15 cellular contexts compared by ENCODE assay signal in the genomic region with DNA sequence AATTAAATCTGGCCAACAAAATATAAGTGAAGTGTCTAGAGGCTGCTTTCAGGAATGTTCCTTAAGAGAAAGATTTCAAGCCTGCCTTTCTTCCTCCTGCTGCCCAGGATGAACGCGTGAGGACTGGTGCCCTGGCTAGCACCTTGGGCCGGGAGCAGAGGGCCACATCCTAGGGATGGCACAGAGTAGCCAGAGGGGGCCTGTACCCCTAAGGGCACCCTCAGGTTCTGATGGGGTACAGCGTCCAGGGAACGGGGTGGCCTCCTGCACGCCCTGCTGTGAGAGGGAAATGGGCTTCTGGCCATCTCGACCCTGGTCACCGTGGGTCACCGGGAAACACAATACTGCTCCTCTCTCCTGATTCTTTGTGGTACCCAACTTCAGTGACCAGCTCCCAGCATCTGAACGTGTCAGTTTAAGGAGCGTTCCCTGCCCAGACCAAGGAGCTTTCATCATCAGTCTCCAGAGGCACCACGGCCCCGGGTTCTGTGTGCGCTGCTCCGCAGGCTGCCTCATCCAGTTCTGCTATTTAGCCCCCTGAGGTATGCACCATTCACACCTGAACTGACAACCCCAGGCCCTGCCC. TPM values are rescaled to one million over a fixed set of nuclear protein-coding genes. Genes with fewer than 3 reads are reported as not detected.
DNase-seq lines count a peak whose midpoint lies in the region; ATAC-seq and TF ChIP-seq lines count a peak whose summit lies in the region.
"Had no signal": no experiment of that assay in that cellular context is flagged by ENCODE, and none has a peak within 500 bp of the region (broad histone marks: within the 10 kb centered on the region; RNA-seq: fewer than 3 reads in every experiment).

No MANE protein-coding gene starts in this region.

- H2BK12ac ChIP-seq in mesenchymal stem cell (ENCODE audit: low read length in 2 of 2), result peak overlapping the region in 1 of 2 experiments; percentile 21

- H3K27ac ChIP-seq in cardiac muscle cell, result peak overlapping the region; percentile 96
- H3K27ac ChIP-seq in heart left ventricle, result peak overlapping the region in 2 of 12 donors; percentile 26 to 29
- H3K27ac ChIP-seq in mesenchymal stem cell (ENCODE audit: low read length, poor library complexity, severe bottlenecking), result no peak overlapping the region
- peak overlapping the region; percentile 63 to 92 (median 89) for H3K27ac ChIP-seq in thyroid gland
- H3K27ac ChIP-seq: Peyer's patch had no signal

- no peak overlapping the region for H3K4me2 ChIP-seq in mesenchymal stem cell (ENCODE audit: low read length, poor library complexity, severe bottlenecking)

- CTCF ChIA-PET in activated CD4-positive, alpha-beta T cell treated with anti-CD3 and anti-CD28 coated beads for 36 hours (lab: Charles Lee), result interaction anchor here (0.5 kb wide), 1 partner anchor 338 kb away, joined by 4 read pairs; no protein-coding TSS in a partner anchor

- intact Hi-C loops in heart left ventricle (cut with DNase I), result loop anchor here in 2 of 10 donors (10.0 kb wide), 1 partner anchor 62 kb away; a partner anchor contains a TSS
- intact Hi-C loops in thyroid gland (cut with DNase I), result no loop called here
- intact Hi-C loops in activated CD4-positive, alpha-beta T cell treated with anti-CD3 and anti-CD28 coated beads for 36 hours (cut with DNase I, micrococcal nuclease), result no loop called here

- H3K9me3 ChIP-seq in cardiac muscle cell (ENCODE audit: low read depth), result no peaks in the 10 kb centered on the region
- H3K9me3 ChIP-seq in heart left ventricle, result no peaks in the 10 kb centered on the region
- no peaks in the 10 kb centered on the region for H3K9me3 ChIP-seq in mesenchymal stem cell (ENCODE audit: control insufficient read depth, low read length)
- no peaks in the 10 kb centered on the region for H3K9me3 ChIP-seq in thyroid gland
- H3K9me3 ChIP-seq: Peyer's patch had no signal

- H3K4me1 ChIP-seq in cardiac muscle cell (ENCODE audit: low read depth) (peaks cover 26% of the 10 kb centered on the region), heart left ventricle (peaks cover 3 to 42% (median 26%) of the 10 kb centered on the region in 12 donors), mesenchymal stem cell (ENCODE audit: control insufficient read depth, insufficient read depth, low read depth, low read length) (peaks cover 27% of the 10 kb centered on the region), thyroid gland (peaks cover 17 to 40% of the 10 kb centered on the region in 2 donors)

- peaks cover 4% of the 10 kb centered on the region for H3K36me3 Mint-ChIP-seq in chondrocyte (ENCODE audit: low read depth)
- peaks cover 0 to 1% of the 10 kb centered on the region in 2 donors for H3K36me3 Mint-ChIP-seq in stimulated activated naive B cell treated with anti-CD40 and anti-IgM and Interleukin-4, amounts not matched to agents 10 μg/mL and 1 μg/mL and 100 μg/mL, for 72 hours
- peaks cover 2% of the 10 kb centered on the region for H3K36me3 Mint-ChIP-seq in activated CD4-positive, alpha-beta T cell treated with anti-CD3 and anti-CD28 coated beads for 36 hours (ENCODE audit: low read depth)

- H3K36me3 ChIP-seq in cardiac muscle cell (no peaks in the 10 kb centered on the region), heart left ventricle (peaks cover 0 to 41% (median 30%) of the 10 kb centered on the region in 9 donors), mesenchymal stem cell (ENCODE audit: control insufficient read depth in 1 of 2, insufficient read depth in 2 of 2, low read depth in 1 of 2, low read length in 2 of 2) (peaks cover 34 to 53% of the 10 kb centered on the region in 2 experiments), thyroid gland (no peaks in the 10 kb centered on the region)

- 84 to 98% (median 92%) methylated on average over 13 to 15 of the region's 15 CpGs for WGBS in heart left ventricle, 4 donors
- WGBS in mesenchymal stem cell, result 95% methylated on average over 15 of the region's 15 CpGs
- 92 to 94% methylated on average over 11 to 15 of the region's 15 CpGs for WGBS in thyroid gland, 2 donors

- peak overlapping the region; percentile 12 to 27 for H3K4ac ChIP-seq in mesenchymal stem cell (ENCODE audit: low read depth in 1 of 2, low read length in 2 of 2)

- no peak for TF ChIP-seq CTCF in cardiac muscle cell (IDR thresholded peaks at IDR 0.05; ENCODE audit: low read depth, low read length)
- TF ChIP-seq CTCF in heart left ventricle (IDR thresholded peaks at IDR 0.05), result no peak
- TF ChIP-seq CTCF in chondrocyte (IDR thresholded peaks at IDR 0.05), result no peak
- no peak for TF ChIP-seq CTCF in thyroid gland (IDR thresholded peaks at IDR 0.05)

- POLR2A ChIA-PET in activated CD4-positive, alpha-beta T cell treated with anti-CD3 and anti-CD28 coated beads for 36 hours (lab: Charles Lee), result no interaction called here

- no peak overlapping the region for H2BK120ac ChIP-seq in mesenchymal stem cell (ENCODE audit: low read depth, low read length)

- peak overlapping the region; percentile 31 for H3K9ac ChIP-seq in mesenchymal stem cell (ENCODE audit: low read length)

- ATAC-seq in heart left ventricle, result no peak
- no peak for ATAC-seq in stimulated activated naive B cell treated with anti-CD40 and anti-IgM and Interleukin-4, amounts not matched to agents 10 μg/mL and 1 μg/mL and 100 μg/mL, for 72 hours (replicated peaks)
- ATAC-seq in activated CD4-positive, alpha-beta T cell treated with anti-CD3 and anti-CD28 coated beads for 36 hours, result no peak

- no peak overlapping the region for H2AK5ac ChIP-seq in mesenchymal stem cell (ENCODE audit: low read length, severe bottlenecking)

- DNase-seq in cardiac muscle cell (ENCODE audit: low read depth in 1 of 2, low spot score in 1 of 2) (no peak), heart left ventricle (no peak), chondrocyte (ENCODE audit: low spot score) (no peak), mesenchymal stem cell (no peak), thyroid gland (no peak), NCI-H1092 treated with DMSO at 0.1 percent for 48 hours (lab: John Stamatoyannopoulos, UW) (no peak)
- no peak for DNase-seq in stimulated activated naive B cell treated with anti-CD40 and anti-IgM and Interleukin-4, amounts not matched to agents 10 μg/mL and 1 μg/mL and 100 μg/mL, for 72 hours
- DNase-seq in activated CD4-positive, alpha-beta T cell treated with anti-CD3 and anti-CD28 coated beads for 36 hours, result no peak
- DNase-seq: 8988T, C1 segment of cervical spinal cord, NCI-H1436 treated with DMSO at 0.1 percent for 48 hours, NCI-H2081 treated with DMSO at 0.1 percent for 48 hours, NCI-H446, NCI-H748 treated with DMSO at 0.1 percent for 48 hours, Peyer's patch had no signal

- no peak overlapping the region for H2BK15ac ChIP-seq in mesenchymal stem cell (ENCODE audit: low read depth, poor library complexity, severe bottlenecking)

- H3K18ac ChIP-seq in mesenchymal stem cell (ENCODE audit: low read depth in 1 of 2, low read length in 2 of 2), result peak overlapping the region; percentile 58 to 81

- H3K4me3 ChIP-seq in cardiac muscle cell (no peak overlapping the region), heart left ventricle (no peak overlapping the region), mesenchymal stem cell (ENCODE audit: insufficient read depth in 1 of 2, low read depth in 1 of 2, low read length in 2 of 2) (no peak overlapping the region), thyroid gland (replicated peaks in 1 of 3) (no peak overlapping the region)
- H3K4me3 ChIP-seq: Peyer's patch had no signal

- H4K8ac ChIP-seq in mesenchymal stem cell (ENCODE audit: low read length), result peak overlapping the region; percentile 67

- no peak overlapping the region for H4K91ac ChIP-seq in mesenchymal stem cell (ENCODE audit: low read length)

- H3K27ac Mint-ChIP-seq in chondrocyte (ENCODE audit: unreplicated experiment), result peak overlapping the region; percentile 89
- no peak overlapping the region for H3K27ac Mint-ChIP-seq in stimulated activated naive B cell treated with anti-CD40 and anti-IgM and Interleukin-4, amounts not matched to agents 10 μg/mL and 1 μg/mL and 100 μg/mL, for 72 hours
- H3K27ac Mint-ChIP-seq in activated CD4-positive, alpha-beta T cell treated with anti-CD3 and anti-CD28 coated beads for 36 hours, result no peak overlapping the region

- H3K9me3 Mint-ChIP-seq in chondrocyte (ENCODE audit: low read depth), result no peaks in the 10 kb centered on the region
- H3K9me3 Mint-ChIP-seq in stimulated activated naive B cell treated with anti-CD40 and anti-IgM and Interleukin-4, amounts not matched to agents 10 μg/mL and 1 μg/mL and 100 μg/mL, for 72 hours, result no peaks in the 10 kb centered on the region
- no peaks in the 10 kb centered on the region for H3K9me3 Mint-ChIP-seq in activated CD4-positive, alpha-beta T cell treated with anti-CD3 and anti-CD28 coated beads for 36 hours (ENCODE audit: low read depth)

- peak overlapping the region in 1 of 2 experiments; percentile 27 for H3K23ac ChIP-seq in mesenchymal stem cell (ENCODE audit: low read length in 2 of 2)

- H3K4me3 Mint-ChIP-seq in chondrocyte (ENCODE audit: unreplicated experiment), result no peak overlapping the region
- H3K4me3 Mint-ChIP-seq in stimulated activated naive B cell treated with anti-CD40 and anti-IgM and Interleukin-4, amounts not matched to agents 10 μg/mL and 1 μg/mL and 100 μg/mL, for 72 hours, result no peak overlapping the region
- no peak overlapping the region for H3K4me3 Mint-ChIP-seq in activated CD4-positive, alpha-beta T cell treated with anti-CD3 and anti-CD28 coated beads for 36 hours

- no peaks in the 10 kb centered on the region for H3K27me3 Mint-ChIP-seq in chondrocyte (ENCODE audit: low read depth)
- H3K27me3 Mint-ChIP-seq in stimulated activated naive B cell treated with anti-CD40 and anti-IgM and Interleukin-4, amounts not matched to agents 10 μg/mL and 1 μg/mL and 100 μg/mL, for 72 hours, result peaks cover 0 to 6% of the 10 kb centered on the region in 2 donors
- H3K27me3 Mint-ChIP-seq in activated CD4-positive, alpha-beta T cell treated with anti-CD3 and anti-CD28 coated beads for 36 hours, result no peaks in the 10 kb centered on the region

- no peak overlapping the region for H2BK5ac ChIP-seq in mesenchymal stem cell (ENCODE audit: low read depth, low read length, poor library complexity, severe bottlenecking)

- H3K14ac ChIP-seq in mesenchymal stem cell (ENCODE audit: low read length in 2 of 2), result peak overlapping the region in 1 of 2 experiments; percentile 55

- no peak overlapping the region for H2AFZ ChIP-seq in mesenchymal stem cell (ENCODE audit: low read depth, low read length)

- TF ChIP-seq POLR2A in heart left ventricle (IDR thresholded peaks at IDR 0.05) (no peak), thyroid gland (IDR thresholded peaks at IDR 0.05) (no peak)

- H3K27me3 ChIP-seq in cardiac muscle cell, result no peaks in the 10 kb centered on the region
- H3K27me3 ChIP-seq in heart left ventricle, result no peaks in the 10 kb centered on the region
- no peaks in the 10 kb centered on the region for H3K27me3 ChIP-seq in mesenchymal stem cell (ENCODE audit: control insufficient read depth in 1 of 2, insufficient read depth in 1 of 2, low read length in 2 of 2)
- no peaks in the 10 kb centered on the region for H3K27me3 ChIP-seq in thyroid gland
- H3K27me3 ChIP-seq: Peyer's patch had no signal

- peaks cover 40% of the 10 kb centered on the region for H3K79me1 ChIP-seq in mesenchymal stem cell (replicated peaks; ENCODE audit: low read length, poor library complexity, severe bottlenecking)

- H3K4me1 Mint-ChIP-seq in chondrocyte (ENCODE audit: low read depth), result peaks cover 37% of the 10 kb centered on the region
- H3K4me1 Mint-ChIP-seq in stimulated activated naive B cell treated with anti-CD40 and anti-IgM and Interleukin-4, amounts not matched to agents 10 μg/mL and 1 μg/mL and 100 μg/mL, for 72 hours, result peaks cover 2 to 7% of the 10 kb centered on the region in 2 donors
- peaks cover 21% of the 10 kb centered on the region for H3K4me1 Mint-ChIP-seq in activated CD4-positive, alpha-beta T cell treated with anti-CD3 and anti-CD28 coated beads for 36 hours

RNA-seq across cellular contexts. Expression of a gene that starts 40.3 kb away (rescaled TPM):
- total RNA-seq in cardiac muscle cell (34.6 and 37.7 TPM in 2 replicates), heart left ventricle (100 to 1,000 TPM in 7 of 9 donors, 10 to 100 TPM in 2; 70.7 to 194 (median 116) TPM), chondrocyte (139 to 189 TPM (median 186 TPM) in 3 replicates), thyroid gland (10 to 100 TPM; 51.8 to 84.3 (median 67.3) TPM)
- polyA plus RNA-seq in cardiac muscle cell (128 and 164 TPM in 2 replicates), heart left ventricle (100 to 1,000 TPM in 1 of 2 donors, 10 to 100 TPM in 1; 82.4 to 263 TPM)
- polyA plus RNA-seq in mesenchymal stem cell (2013, experiment 1 of 2), result 102 TPM
- polyA plus RNA-seq in mesenchymal stem cell (2013, experiment 2 of 2), result 105 TPM
- 10 to 100 TPM; 49.7 to 62.1 TPM for total RNA-seq in activated CD4-positive, alpha-beta T cell treated with anti-CD3 and anti-CD28 coated beads for 36 hours

RNA-seq across cellular contexts. Expression of a gene that starts 48.8 kb away (rescaled TPM):
- total RNA-seq in cardiac muscle cell, result 17.4 and 26.1 TPM in 2 replicates
- polyA plus RNA-seq in cardiac muscle cell, result 15.4 and 31.2 TPM in 2 replicates
- 100 to 1,000 TPM in 1 of 9 donors, 10 to 100 TPM in 8; 55.5 to 130 (median 71.9) TPM for total RNA-seq in heart left ventricle
- 10 to 100 TPM; 20.0 to 28.8 TPM for polyA plus RNA-seq in heart left ventricle
- 30.3 to 37.2 TPM (median 30.6 TPM) in 3 replicates for total RNA-seq in chondrocyte
- polyA plus RNA-seq in mesenchymal stem cell (2013, experiment 1 of 2), result 14.6 TPM
- 15.2 TPM for polyA plus RNA-seq in mesenchymal stem cell (2013, experiment 2 of 2)
- 10 to 100 TPM; 23.8 to 62.5 (median 54.9) TPM for total RNA-seq in thyroid gland
- total RNA-seq in activated CD4-positive, alpha-beta T cell treated with anti-CD3 and anti-CD28 coated beads for 36 hours, result 10 to 100 TPM; 26.8 to 33.0 TPM
